24 cellular contexts compared by ENCODE assay signal in genomic region chr1:30257742-30258380, GRCh38.
"Had no signal": no experiment of that assay in that cellular context is flagged by ENCODE, and none has a peak within 500 bp of the region (broad histone marks: within the 10 kb centered on the region; RNA-seq: fewer than 3 reads in every experiment).

No MANE protein-coding gene starts in this region.

- H3K9ac ChIP-seq: neural progenitor cell had no signal

- H3K27ac ChIP-seq: coronary artery, esophagus muscularis mucosa, foreskin keratinocyte, gastroesophageal sphincter, heart left ventricle, hepatocyte, neural progenitor cell, psoas muscle, skin epidermis, thoracic aorta, tibial nerve, upper lobe of left lung had no signal

- H3K36me3 ChIP-seq: esophagus muscularis mucosa, gastroesophageal sphincter, heart left ventricle, neural progenitor cell, thoracic aorta, tibial nerve, upper lobe of left lung had no signal

- ATAC-seq: foreskin keratinocyte; gastroesophageal sphincter; heart left ventricle; left lobe of liver; naive thymus-derived CD4-positive, alpha-beta T cell; psoas muscle; right cardiac atrium; stimulated activated naive B cell treated with anti-CD40 and anti-IgM and Interleukin-4, amounts not matched to agents 10 μg/mL and 1 μg/mL and 100 μg/mL, for 72 hours had no signal

- H3K4me1 ChIP-seq: esophagus muscularis mucosa, foreskin keratinocyte, gastroesophageal sphincter, heart left ventricle, psoas muscle, tibial nerve, upper lobe of left lung had no signal

- H3K9me3 ChIP-seq: esophagus muscularis mucosa, gastroesophageal sphincter, heart left ventricle, psoas muscle, thoracic aorta, tibial nerve, upper lobe of left lung had no signal

- DNase-seq: dermis blood vessel endothelial cell; effector memory CD4-positive, alpha-beta T cell; foreskin keratinocyte; heart left ventricle; kidney; mesenchymal stem cell; midbrain; naive thymus-derived CD4-positive, alpha-beta T cell; nucleus accumbens; psoas muscle; right cardiac atrium; stimulated activated CD4-positive, alpha-beta T cell treated with anti-CD3 and anti-CD28 coated beads, Interleukin-15, amount 100 ng/mL, for 24 hours; stimulated activated CD4-positive, alpha-beta T cell treated with anti-CD3 and anti-CD28 coated beads, Interleukin-2, amount 100 ng/mL, for 48 hours; stimulated activated naive B cell treated with anti-CD40 and anti-IgM and Interleukin-4, amounts not matched to agents 10 μg/mL and 1 μg/mL and 100 μg/mL, for 72 hours; upper lobe of left lung had no signal

- H3K27me3 ChIP-seq: neural progenitor cell, upper lobe of left lung had no signal

- H3K4me3 ChIP-seq: coronary artery, esophagus muscularis mucosa, gastroesophageal sphincter, heart left ventricle, hepatocyte, neural progenitor cell, psoas muscle, skin epidermis, thoracic aorta, tibial nerve, upper lobe of left lung had no signal
